In genomic region chr17:41738801-41739112, GRCh38 we compare ENCODE assay signal across 2 cellular contexts.
TF ChIP-seq lines count a peak whose summit lies in the region.

No MANE protein-coding gene starts in this region.

TF ChIP-seq in HEK293, 187 proteins besides CTCF, POLR2A, EP300 and RAD21:
- TF ChIP-seq PATZ1 (tag by site-specific recombination; IDR thresholded peaks at IDR 0.05) (0 out of 2 replicates have a peak, but pooled peaks have one; percentile 3), GLIS2 (tag by site-specific recombination; IDR thresholded peaks at IDR 0.05) (0 out of 2 replicates have a peak, but pooled peaks have one; percentile 19), REST (tag by site-specific recombination; IDR thresholded peaks at IDR 0.05) (no peak)

TF ChIP-seq in H1, 55 proteins besides CTCF, POLR2A, EP300 and RAD21:
- no peak for TF ChIP-seq SP4 (IDR thresholded peaks at IDR 0.05; ENCODE audit: low read length)
